Comparison of ENCODE assay signal across 10 cellular contexts in the genomic region with DNA sequence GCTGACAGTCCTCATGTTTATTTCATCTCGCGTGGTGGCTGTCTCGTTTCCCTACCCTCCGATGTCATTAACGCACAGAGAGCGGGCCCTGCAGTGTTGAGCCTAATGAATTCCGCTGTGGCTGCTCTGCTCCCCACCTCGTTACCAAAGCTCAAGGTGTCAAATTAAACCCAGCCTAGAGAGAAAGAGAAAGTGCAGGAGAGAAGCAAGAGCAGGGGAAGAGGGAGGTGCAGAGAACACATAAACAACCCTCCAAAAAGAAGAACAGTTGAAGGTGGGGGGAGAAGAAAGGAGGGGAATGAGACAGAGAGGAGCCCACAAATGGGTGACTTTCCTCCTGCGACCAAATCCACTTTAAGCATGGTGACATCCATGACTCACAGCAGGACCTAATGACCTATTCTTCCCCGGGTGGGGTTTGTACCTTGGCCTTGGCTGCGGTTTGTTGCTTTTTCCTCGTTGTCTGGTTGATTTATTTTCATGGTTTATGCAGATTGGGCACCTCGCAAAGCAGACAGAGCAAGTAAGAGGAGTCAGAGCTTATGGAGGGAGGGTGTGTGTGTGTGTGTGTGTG.
DNase-seq lines count a peak whose midpoint lies in the region; ATAC-seq, FAIRE-seq and TF ChIP-seq lines count a peak whose summit lies in the region.
"Had no signal": no experiment of that assay in that cellular context is flagged by ENCODE, and none has a peak within 500 bp of the region (broad histone marks: within the 10 kb centered on the region; RNA-seq: fewer than 3 reads in every experiment).

No MANE protein-coding gene starts in this region.

- H3K4me3 ChIP-seq in right atrium auricular region = no peak overlapping the region
- no peak overlapping the region for H3K4me3 ChIP-seq in body of pancreas
- no peak overlapping the region for H3K4me3 ChIP-seq in mesendoderm (ENCODE audit: low read length)
- H3K4me3 ChIP-seq in uterus = no peak overlapping the region
- H3K4me3 ChIP-seq: thyroid gland had no signal

- no peak overlapping the region for H4K8ac ChIP-seq in mesendoderm (ENCODE audit: low read depth, low read length)

- no peak overlapping the region for H2AK5ac ChIP-seq in mesendoderm (ENCODE audit: low read length)

- no peaks in the 10 kb centered on the region for H3K36me3 ChIP-seq in right atrium auricular region
- no peaks in the 10 kb centered on the region for H3K36me3 ChIP-seq in body of pancreas (replicated peaks in 1 of 2; ENCODE audit: insufficient read depth in 1 of 2, low read depth in 2 of 2)
- H3K36me3 ChIP-seq in mesendoderm (ENCODE audit: control insufficient read depth, insufficient read depth, low read length) = no peaks in the 10 kb centered on the region
- no peaks in the 10 kb centered on the region for H3K36me3 ChIP-seq in uterus
- H3K36me3 ChIP-seq: thyroid gland had no signal

- H3K27me3 ChIP-seq in right atrium auricular region (no peaks in the 10 kb centered on the region), body of pancreas (no peaks in the 10 kb centered on the region), mesendoderm (ENCODE audit: insufficient read depth, low read length, poor library complexity) (no peaks in the 10 kb centered on the region), uterus (no peaks in the 10 kb centered on the region)
- H3K27me3 ChIP-seq: thyroid gland had no signal

- no peak overlapping the region for H3K9ac ChIP-seq in mesendoderm (ENCODE audit: low read length)

- H2BK5ac ChIP-seq in mesendoderm (ENCODE audit: low read length) = no peak overlapping the region

- H3K79me1 ChIP-seq in mesendoderm (ENCODE audit: low read length) = peaks cover 5% of the 10 kb centered on the region

- H3K9me3 ChIP-seq in right atrium auricular region (no peaks in the 10 kb centered on the region), body of pancreas (no peaks in the 10 kb centered on the region), uterus (no peaks in the 10 kb centered on the region)
- H3K9me3 ChIP-seq: thyroid gland had no signal

- peak overlapping the region; percentile 27 for H3K56ac ChIP-seq in mesendoderm (ENCODE audit: low read length)

- H3K79me2 ChIP-seq in mesendoderm (ENCODE audit: control insufficient read depth, insufficient read depth, low read length) = peaks cover 2% of the 10 kb centered on the region

- H3K27ac ChIP-seq in right atrium auricular region (peak overlapping the region in 1 of 2 donors; percentile 59), body of pancreas (peak overlapping the region; percentile 35 to 77 (median 62)), mesendoderm (ENCODE audit: low read depth, low read length) (no peak overlapping the region), uterus (peak overlapping the region; percentile 83 to 89)
- H3K27ac ChIP-seq: C4-2B, thyroid gland had no signal

- H3K4ac ChIP-seq in mesendoderm (ENCODE audit: low read depth, low read length) = no peak overlapping the region

- ATAC-seq in left cardiac atrium (peak; percentile 17 to 28), body of pancreas (peak; percentile 57), GM21526 (IDR thresholded peaks at IDR 0.05; ENCODE audit: low FRiP score, unreplicated experiment) (no peak)

- H3K23ac ChIP-seq in mesendoderm (ENCODE audit: low read length) = no peak overlapping the region

- FAIRE-seq in D721Med (lab: Jason Lieb, UNC) = no peak

- no peak overlapping the region for H3K4me2 ChIP-seq in mesendoderm (ENCODE audit: low read length)

- H4K5ac ChIP-seq in mesendoderm (ENCODE audit: low read length) = no peak overlapping the region

- H2BK120ac ChIP-seq in mesendoderm (ENCODE audit: low read depth, low read length) = no peak overlapping the region

- H2BK15ac ChIP-seq in mesendoderm (replicated peaks; ENCODE audit: low read depth) = no peak overlapping the region

- TF ChIP-seq CTCF in right atrium auricular region (IDR thresholded peaks at IDR 0.05) = no peak
- TF ChIP-seq CTCF in body of pancreas (IDR thresholded peaks at IDR 0.05) = no peak
- no peak for TF ChIP-seq CTCF in uterus (IDR thresholded peaks at IDR 0.05)
- no peak for TF ChIP-seq CTCF in D721Med (IDR thresholded peaks at IDR 0.05; ENCODE audit: insufficient read depth, missing control alignments)

- intact Hi-C loops in left cardiac atrium (cut with DNase I) = no loop called here
- intact Hi-C loops in body of pancreas (cut with DNase I) = no loop called here
- intact Hi-C loops in uterus (cut with DNase I; ENCODE audit: low total_unique reads) = no loop called here

- WGBS in body of pancreas, 2 donors = 39 to 53% methylated on average over 13 of the region's 13 CpGs
- WGBS in mesendoderm (ENCODE audit: extremely low coverage, insufficient coverage, low lambda C conversion rate) = no CpG with 5 or more reads among the region's 13 CpGs

- H3K4me1 ChIP-seq in right atrium auricular region = peaks cover 0 to 50% of the 10 kb centered on the region in 2 donors
- H3K4me1 ChIP-seq in body of pancreas = peaks cover 97% of the 10 kb centered on the region
- peaks cover 19% of the 10 kb centered on the region for H3K4me1 ChIP-seq in mesendoderm (ENCODE audit: control insufficient read depth, low read depth, low read length)
- H3K4me1 ChIP-seq in uterus = peaks cover 17 to 22% of the 10 kb centered on the region in 2 donors

- no peak overlapping the region for H3K18ac ChIP-seq in mesendoderm (ENCODE audit: low read length)

- no peak for DNase-seq in left cardiac atrium
- no peak for DNase-seq in right atrium auricular region (ENCODE audit: low spot score)
- peak in 3 of 4 donors; percentile 56 to 66 (median 62) for DNase-seq in body of pancreas
- DNase-seq in mesendoderm = no peak
- DNase-seq in uterus = peak in 1 of 2 donors; percentile 63
- DNase-seq in D721Med (ENCODE audit: insufficient read length, low spot score) = no peak
- DNase-seq in anterior cingulate cortex (lab: John Stamatoyannopoulos, UW) = no peak
- DNase-seq: thyroid gland had no signal

- TF ChIP-seq POLR2A in body of pancreas (IDR thresholded peaks at IDR 0.05) = no peak
- no peak for TF ChIP-seq POLR2A in uterus (IDR thresholded peaks at IDR 0.05)

Comparison
In these comparisons a context has a peak if more than half of its experiments do, and no peak if none do; other contexts are left out.
1. DNase-seq: peak in body of pancreas (3 of 4); none in left cardiac atrium (single experiment), right atrium auricular region (single experiment), mesendoderm (single experiment), D721Med (single experiment) and anterior cingulate cortex (0 of 58).